In genomic region chr15:61640751-61641150, GRCh38 we compare ENCODE assay signal across 19 cellular contexts.
"Had no signal": no experiment of that assay in that cellular context is flagged by ENCODE, and none has a peak within 500 bp of the region (broad histone marks: within the 10 kb centered on the region; RNA-seq: fewer than 3 reads in every experiment).

No MANE protein-coding gene starts in this region.

- H3K9me3 ChIP-seq: gastrocnemius medialis, left ventricle myocardium inferior, lower lobe of right lung, psoas muscle, right lobe of liver, suprapubic skin, thyroid gland, upper lobe of left lung, uterus had no signal

- H3K36me3 ChIP-seq: gastrocnemius medialis, left ventricle myocardium inferior, lower lobe of right lung, right lobe of liver, suprapubic skin, thyroid gland, upper lobe of left lung, uterus had no signal

- ATAC-seq: esophagus mucosa; gastrocnemius medialis; left cardiac atrium; lower lobe of right lung; natural killer cell treated with Interleukin-12 subunit alpha and Interleukin-12 subunit beta and Interleukin-15 and Interleukin-18, amount 100 ng/mL, for 72 hours; right lobe of liver; stimulated activated effector memory CD8-positive, alpha-beta T cell treated with anti-CD3 and anti-CD28 coated beads, Interleukin-12 subunit alpha, Interleukin-12 subunit beta, amount 100 ng/mL, for 72 hours; stimulated activated naive CD8-positive, alpha-beta T cell treated with anti-CD3 and anti-CD28 coated beads, Interleukin-15, Interleukin-2, amounts not matched to agents 100 U/mL and 50 U/mL, for 24 hours had no signal

- DNase-seq: effector memory CD4-positive, alpha-beta T cell; gastrocnemius medialis; kidney; left cardiac atrium; left ventricle myocardium inferior; lower lobe of right lung; psoas muscle; retina; right lobe of liver; stimulated activated CD4-positive, alpha-beta T cell treated with anti-CD3 and anti-CD28 coated beads, Interleukin-4, amount 100 ng/mL, for 1 hour; stimulated activated CD8-positive, alpha-beta memory T cell treated with anti-CD3 and anti-CD28 coated beads, Interleukin-4, amount 100 ng/mL, for 48 hours; stimulated activated naive CD8-positive, alpha-beta T cell treated with anti-CD3 and anti-CD28 coated beads, Interleukin-15, Interleukin-2, amounts not matched to agents 100 U/mL and 50 U/mL, for 24 hours; thyroid gland; upper lobe of left lung; uterus had no signal

- H3K4me3 ChIP-seq: gastrocnemius medialis, left ventricle myocardium inferior, lower lobe of right lung, psoas muscle, right lobe of liver, suprapubic skin, thyroid gland, upper lobe of left lung, uterus had no signal

- H3K27me3 ChIP-seq: gastrocnemius medialis, right lobe of liver, thyroid gland, upper lobe of left lung, uterus had no signal

- H3K27ac ChIP-seq: left ventricle myocardium inferior, lower lobe of right lung, right lobe of liver, suprapubic skin, thyroid gland, upper lobe of left lung, uterus had no signal

- H3K4me1 ChIP-seq: left ventricle myocardium inferior, lower lobe of right lung, psoas muscle, right lobe of liver, suprapubic skin, uterus had no signal
